ENCODE assay signal across 17 cellular contexts in the genomic region with DNA sequence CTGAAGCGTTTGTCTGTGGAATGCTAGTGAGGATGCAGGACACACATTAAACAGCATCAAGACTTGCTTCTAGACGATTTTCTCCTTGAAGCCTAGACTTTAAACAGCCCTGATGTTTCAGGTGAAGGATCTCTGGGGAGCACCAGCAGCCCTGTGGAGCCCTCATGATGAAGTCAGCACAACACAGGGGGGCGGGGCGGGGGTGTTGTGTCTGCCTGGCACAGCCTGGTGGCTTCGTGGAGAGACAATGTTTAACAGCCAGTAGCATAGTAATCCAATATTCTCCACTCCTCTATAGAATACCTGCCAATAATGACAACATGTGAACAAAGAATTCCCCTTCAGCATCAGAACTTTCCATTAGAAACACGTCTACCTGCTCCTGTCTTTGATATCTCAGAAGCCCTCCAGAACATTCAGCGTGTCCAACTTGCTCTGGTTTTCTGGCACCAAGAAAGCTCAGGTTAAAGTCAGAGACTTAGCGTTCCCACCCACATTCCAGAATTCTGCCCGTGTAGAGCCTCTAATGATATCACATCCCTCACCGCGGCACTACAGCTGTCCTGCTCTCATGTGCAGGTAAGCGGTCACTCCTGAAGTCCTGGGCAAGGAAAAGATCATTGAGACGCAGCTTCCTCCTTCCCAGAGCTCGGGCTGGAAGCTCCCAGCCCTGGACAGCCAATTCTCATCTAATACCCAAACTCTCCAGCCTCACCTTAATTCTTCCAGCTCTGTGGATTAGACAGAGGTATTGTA.
DNase-seq lines count a peak whose midpoint lies in the region; ATAC-seq and TF ChIP-seq lines count a peak whose summit lies in the region.
"Had no signal": no experiment of that assay in that cellular context is flagged by ENCODE, and none has a peak within 500 bp of the region (broad histone marks: within the 10 kb centered on the region; RNA-seq: fewer than 3 reads in every experiment).

No MANE protein-coding gene starts in this region.

- peak overlapping the region; percentile 81; the same call in 1 of the 2 replicates for H3K27ac ChIP-seq in VCaP
- H3K27ac ChIP-seq in CD8-positive, alpha-beta memory T cell (ENCODE audit: low read depth, low read length), result no peak overlapping the region

- TF ChIP-seq CTCF in VCaP (conservative IDR thresholded peaks at IDR 0.05), result no peak
- no peak for TF ChIP-seq CTCF in glutamatergic neuron (IDR thresholded peaks at IDR 0.05; ENCODE audit: partially characterized antibody, unreplicated experiment)
- no peak for TF ChIP-seq CTCF in osteocyte (IDR thresholded peaks at IDR 0.05)

- ATAC-seq in activated CD8-positive, alpha-beta memory T cell treated with anti-CD3 and anti-CD28 coated beads, Interleukin-2, amount 10 ng/mL, durations not matched to agents 7 days and 5 days, result no peak
- no peak for ATAC-seq in activated naive CD4-positive, alpha-beta T cell treated with anti-CD3 and anti-CD28 coated beads, Interleukin-2, amount 50 U/mL, for 72 hours
- ATAC-seq: GM23338 had no signal

- H3K9me3 Mint-ChIP-seq in activated CD8-positive, alpha-beta memory T cell treated with anti-CD3 and anti-CD28 coated beads, Interleukin-2, amount 10 ng/mL, durations not matched to agents 7 days and 5 days (ENCODE audit: low read depth), result peaks cover 3% of the 10 kb centered on the region
- H3K9me3 Mint-ChIP-seq in glutamatergic neuron (ENCODE audit: unreplicated experiment) (peaks cover 11% of the 10 kb centered on the region), osteocyte (ENCODE audit: unreplicated experiment) (no peaks in the 10 kb centered on the region)
- no peaks in the 10 kb centered on the region for H3K9me3 Mint-ChIP-seq in activated naive CD4-positive, alpha-beta T cell treated with anti-CD3 and anti-CD28 coated beads, Interleukin-2, amount 50 U/mL, for 72 hours
- H3K9me3 Mint-ChIP-seq in CD8-positive, alpha-beta memory T cell, result peaks cover 0 to 8% (median 0%) of the 10 kb centered on the region in 5 donors

- POLR2A ChIA-PET in CD8-positive, alpha-beta memory T cell (lab: Charles Lee), result no interaction called here

- no peaks in the 10 kb centered on the region for H3K27me3 Mint-ChIP-seq in activated CD8-positive, alpha-beta memory T cell treated with anti-CD3 and anti-CD28 coated beads, Interleukin-2, amount 10 ng/mL, durations not matched to agents 7 days and 5 days
- H3K27me3 Mint-ChIP-seq in glutamatergic neuron (ENCODE audit: unreplicated experiment), result no peaks in the 10 kb centered on the region
- no peaks in the 10 kb centered on the region for H3K27me3 Mint-ChIP-seq in osteocyte (ENCODE audit: unreplicated experiment)
- no peaks in the 10 kb centered on the region for H3K27me3 Mint-ChIP-seq in CD8-positive, alpha-beta memory T cell
- H3K27me3 Mint-ChIP-seq: B cell; CD4-positive, CD25-positive, alpha-beta regulatory T cell had no signal

- H3K27ac Mint-ChIP-seq in activated CD8-positive, alpha-beta memory T cell treated with anti-CD3 and anti-CD28 coated beads, Interleukin-2, amount 10 ng/mL, durations not matched to agents 7 days and 5 days, result no peak overlapping the region
- H3K27ac Mint-ChIP-seq in glutamatergic neuron (ENCODE audit: unreplicated experiment) (peak overlapping the region; percentile 9), osteocyte (ENCODE audit: unreplicated experiment) (peak overlapping the region; percentile 24)
- no peak overlapping the region for H3K27ac Mint-ChIP-seq in activated naive CD4-positive, alpha-beta T cell treated with anti-CD3 and anti-CD28 coated beads, Interleukin-2, amount 50 U/mL, for 72 hours
- H3K27ac Mint-ChIP-seq in CD8-positive, alpha-beta memory T cell, result no peak overlapping the region
- H3K27ac Mint-ChIP-seq: B cell, GM23338 had no signal

- H3K4me1 Mint-ChIP-seq in activated CD8-positive, alpha-beta memory T cell treated with anti-CD3 and anti-CD28 coated beads, Interleukin-2, amount 10 ng/mL, durations not matched to agents 7 days and 5 days, result peaks cover 15% of the 10 kb centered on the region
- H3K4me1 Mint-ChIP-seq in glutamatergic neuron (ENCODE audit: low read depth, unreplicated experiment) (peaks cover 9% of the 10 kb centered on the region), osteocyte (ENCODE audit: unreplicated experiment) (peaks cover 37% of the 10 kb centered on the region)
- H3K4me1 Mint-ChIP-seq in CD8-positive, alpha-beta memory T cell, result peaks cover 0 to 15% (median 1%) of the 10 kb centered on the region in 3 donors

- no peak overlapping the region for H3K4me3 ChIP-seq in CD8-positive, alpha-beta memory T cell (ENCODE audit: low read length)
- H3K4me3 ChIP-seq: GM23338 had no signal

- CTCF ChIA-PET in activated CD8-positive, alpha-beta memory T cell treated with anti-CD3 and anti-CD28 coated beads, Interleukin-2, amount 10 ng/mL, durations not matched to agents 7 days and 5 days (lab: Charles Lee), result interaction anchor here (1.1 kb wide), 1 partner anchor 21 kb away, joined by 3 read pairs; no protein-coding TSS in a partner anchor
- CTCF ChIA-PET in CD8-positive, alpha-beta memory T cell (lab: Charles Lee), result no interaction called here

- no peaks in the 10 kb centered on the region for H3K4me1 ChIP-seq in CD8-positive, alpha-beta memory T cell (ENCODE audit: insufficient read depth, low read length)

- H3K36me3 Mint-ChIP-seq in activated CD8-positive, alpha-beta memory T cell treated with anti-CD3 and anti-CD28 coated beads, Interleukin-2, amount 10 ng/mL, durations not matched to agents 7 days and 5 days, result peaks cover 34% of the 10 kb centered on the region
- H3K36me3 Mint-ChIP-seq in glutamatergic neuron (ENCODE audit: unreplicated experiment) (no peaks in the 10 kb centered on the region), osteocyte (ENCODE audit: unreplicated experiment) (peaks cover 42% of the 10 kb centered on the region)
- peaks cover 20 to 21% of the 10 kb centered on the region in 2 donors for H3K36me3 Mint-ChIP-seq in activated naive CD4-positive, alpha-beta T cell treated with anti-CD3 and anti-CD28 coated beads, Interleukin-2, amount 50 U/mL, for 72 hours
- H3K36me3 Mint-ChIP-seq in CD8-positive, alpha-beta memory T cell, result peaks cover 9 to 47% (median 11%) of the 10 kb centered on the region in 3 donors

- no peaks in the 10 kb centered on the region for H3K9me3 ChIP-seq in CD8-positive, alpha-beta memory T cell (ENCODE audit: low read length)

- H3K27me3 ChIP-seq in CD8-positive, alpha-beta memory T cell (ENCODE audit: insufficient read depth, low read length, poor library complexity, severe bottlenecking), result no peaks in the 10 kb centered on the region

- peak; percentile 18 for DNase-seq in activated CD8-positive, alpha-beta memory T cell treated with anti-CD3 and anti-CD28 coated beads, Interleukin-2, amount 10 ng/mL, durations not matched to agents 7 days and 5 days
- DNase-seq in activated CD8-positive, alpha-beta memory T cell treated with anti-CD3 and anti-CD28 coated beads for 24 hours, result no peak
- DNase-seq in glutamatergic neuron (no peak), osteocyte (ENCODE audit: extremely low spot score, unreplicated experiment) (peak; percentile 51), UCSD-AML1 (lab: John Stamatoyannopoulos, UW; ENCODE audit: unreplicated experiment) (no peak)
- no peak for DNase-seq in activated naive CD4-positive, alpha-beta T cell treated with anti-CD3 and anti-CD28 coated beads, Interleukin-2, amount 50 U/mL, for 72 hours (ENCODE audit: low spot score in 2 of 2)
- no peak for DNase-seq in CD8-positive, alpha-beta memory T cell
- DNase-seq: C1 segment of cervical spinal cord; CD4-positive, CD25-positive, alpha-beta regulatory T cell; DMS153; DMS79; GDM1; HCEC 1CT; IMR-90 had no signal

- H3K36me3 ChIP-seq in CD8-positive, alpha-beta memory T cell (ENCODE audit: insufficient read depth, low read length), result no peaks in the 10 kb centered on the region

- H3K4me3 Mint-ChIP-seq in activated CD8-positive, alpha-beta memory T cell treated with anti-CD3 and anti-CD28 coated beads, Interleukin-2, amount 10 ng/mL, durations not matched to agents 7 days and 5 days, result no peak overlapping the region
- no peak overlapping the region for H3K4me3 Mint-ChIP-seq in glutamatergic neuron (ENCODE audit: unreplicated experiment)
- no peak overlapping the region for H3K4me3 Mint-ChIP-seq in osteocyte (ENCODE audit: unreplicated experiment)
- H3K4me3 Mint-ChIP-seq in CD8-positive, alpha-beta memory T cell, result no peak overlapping the region
- H3K4me3 Mint-ChIP-seq: B cell; CD4-positive, CD25-positive, alpha-beta regulatory T cell; GM23338 had no signal

Comparison
In these comparisons a context has a peak if more than half of its experiments do, and no peak if none do; other contexts are left out.
1. DNase-seq: peak in activated CD8-positive, alpha-beta memory T cell treated with anti-CD3 and anti-CD28 coated beads, Interleukin-2, amount 10 ng/mL, durations not matched to agents 7 days and 5 days (single experiment) and osteocyte (single experiment); none in activated CD8-positive, alpha-beta memory T cell treated with anti-CD3 and anti-CD28 coated beads for 24 hours (single experiment), glutamatergic neuron (single experiment), activated naive CD4-positive, alpha-beta T cell treated with anti-CD3 and anti-CD28 coated beads, Interleukin-2, amount 50 U/mL, for 72 hours (0 of 2), UCSD-AML1 (single experiment) and CD8-positive, alpha-beta memory T cell (0 of 5).
2. H3K27ac Mint-ChIP-seq: peak in glutamatergic neuron (single experiment) and osteocyte (single experiment); none in activated CD8-positive, alpha-beta memory T cell treated with anti-CD3 and anti-CD28 coated beads, Interleukin-2, amount 10 ng/mL, durations not matched to agents 7 days and 5 days (single experiment), activated naive CD4-positive, alpha-beta T cell treated with anti-CD3 and anti-CD28 coated beads, Interleukin-2, amount 50 U/mL, for 72 hours (0 of 2) and CD8-positive, alpha-beta memory T cell (0 of 8).